Comparison of ENCODE assay signal across 1 cellular context in the genomic region with DNA sequence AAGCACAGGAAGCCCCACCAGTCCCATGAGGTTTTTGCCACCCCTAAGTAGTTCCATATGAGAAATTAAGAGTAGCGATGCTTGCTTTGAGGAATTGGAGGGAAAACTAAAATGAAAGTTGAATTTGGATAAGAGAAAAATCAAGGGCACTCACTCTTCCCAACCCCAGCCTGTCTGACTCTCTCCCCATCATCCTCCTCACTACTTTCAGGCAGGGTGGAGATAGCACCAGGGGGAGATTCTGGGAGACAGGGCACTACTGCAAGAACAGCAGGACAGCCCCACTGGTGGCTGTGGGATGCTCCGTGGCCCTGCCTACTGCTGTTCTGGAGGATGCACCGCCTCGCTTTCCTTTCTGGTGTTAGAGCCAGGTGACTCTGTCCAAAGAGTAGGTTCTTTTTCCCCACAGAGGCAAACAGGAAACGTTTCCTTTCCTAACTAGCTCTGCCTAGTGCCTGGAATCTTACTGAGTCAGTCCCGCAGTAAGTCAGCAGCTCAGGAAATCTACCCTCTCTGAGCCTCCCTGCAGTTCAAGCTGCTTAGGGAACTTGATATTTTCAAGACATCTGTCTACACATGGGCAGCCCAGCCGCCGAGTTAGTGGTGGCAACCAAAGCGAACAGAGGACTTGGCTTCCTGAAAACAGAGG.
TF ChIP-seq lines count a peak whose summit lies in the region.

No MANE protein-coding gene starts in this region.

TF ChIP-seq in IMR-90, 13 proteins besides CTCF, POLR2A, EP300 and RAD21:
- TF ChIP-seq MXI1 (IDR thresholded peaks at IDR 0.05; ENCODE audit: borderline replicate concordance, low read depth, low read length) (no peak), FOS (IDR thresholded peaks at IDR 0.05; ENCODE audit: low read depth, low read length) (no peak), ELK1 (IDR thresholded peaks at IDR 0.05; ENCODE audit: borderline replicate concordance, low read depth, low read length) (no peak), CEBPB (IDR thresholded peaks at IDR 0.05; ENCODE audit: low read depth, low read length) (no peak), CHD1 (IDR thresholded peaks at IDR 0.05; ENCODE audit: low read depth, low read length) (no peak), RFX5 (IDR thresholded peaks at IDR 0.05; ENCODE audit: low read depth, low read length) (no peak), SMC3 (IDR thresholded peaks at IDR 0.05; ENCODE audit: low read depth, low read length) (no peak), NFE2L2 (IDR thresholded peaks at IDR 0.05; ENCODE audit: low read depth, low read length) (no peak), BHLHE40 (IDR thresholded peaks at IDR 0.05; ENCODE audit: low read depth, low read length) (no peak), MAFK (IDR thresholded peaks at IDR 0.05; ENCODE audit: low read depth, low read length) (no peak), MAZ (IDR thresholded peaks at IDR 0.05; ENCODE audit: borderline replicate concordance, low read depth, low read length) (no peak), RCOR1 (IDR thresholded peaks at IDR 0.05; ENCODE audit: insufficient replicate concordance, low read length) (no peak)
- TF ChIP-seq, protein P1, sequence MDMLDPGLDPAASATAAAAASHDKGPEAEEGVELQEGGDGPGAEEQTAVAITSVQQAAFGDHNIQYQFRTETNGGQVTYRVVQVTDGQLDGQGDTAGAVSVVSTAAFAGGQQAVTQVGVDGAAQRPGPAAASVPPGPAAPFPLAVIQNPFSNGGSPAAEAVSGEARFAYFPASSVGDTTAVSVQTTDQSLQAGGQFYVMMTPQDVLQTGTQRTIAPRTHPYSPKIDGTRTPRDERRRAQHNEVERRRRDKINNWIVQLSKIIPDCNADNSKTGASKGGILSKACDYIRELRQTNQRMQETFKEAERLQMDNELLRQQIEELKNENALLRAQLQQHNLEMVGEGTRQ (IDR thresholded peaks at IDR 0.05; ENCODE audit: low read depth, low read length), result no peak
